27 cellular contexts compared by ENCODE assay signal in genomic region chr3:167318306-167318705, GRCh38.
"Had no signal": no experiment of that assay in that cellular context is flagged by ENCODE, and none has a peak within 500 bp of the region (broad histone marks: within the 10 kb centered on the region; RNA-seq: fewer than 3 reads in every experiment).

No MANE protein-coding gene starts in this region.

- H3K27me3 ChIP-seq: adrenal gland, ascending aorta, esophagus muscularis mucosa, gastroesophageal sphincter, neural progenitor cell, sigmoid colon, stomach, suprapubic skin, tibial nerve had no signal

- ATAC-seq: activated T-cell treated with anti-CD3 and anti-CD28 coated beads, Interleukin-2, amount 50 U/mL, for 4 hours; gastroesophageal sphincter; left ventricle myocardium superior; naive thymus-derived CD8-positive, alpha-beta T cell; stimulated activated memory B cell treated with anti-CD40 and anti-IgM and Interleukin-4, amounts not matched to agents 10 μg/mL and 1 μg/mL and 100 μg/mL, for 72 hours had no signal

- H3K36me3 ChIP-seq: adrenal gland, ascending aorta, esophagus muscularis mucosa, gastroesophageal sphincter, neural progenitor cell, sigmoid colon, stomach, suprapubic skin, tibial nerve had no signal

- H3K4me3 ChIP-seq: adrenal gland, ascending aorta, esophagus muscularis mucosa, gastroesophageal sphincter, neural progenitor cell, sigmoid colon, smooth muscle cell, stomach, suprapubic skin, tibial nerve had no signal

- DNase-seq: activated CD4-positive, alpha-beta T cell treated with anti-CD3 and anti-CD28 coated beads for 4 hours; activated CD4-positive, alpha-beta T cell treated with anti-CD3 and anti-CD28 coated beads, Interleukin-2, amount 50 U/mL, for 48 hours; activated CD4-positive, CD25-positive, alpha-beta regulatory T cell; activated CD8-positive, alpha-beta memory T cell treated with anti-CD3 and anti-CD28 coated beads, Interleukin-2, amount 50 U/mL, for 48 hours; activated naive CD4-positive, alpha-beta T cell; activated T-cell treated with anti-CD3 and anti-CD28 coated beads, Interleukin-2, amount 50 U/mL, for 4 hours; adrenal gland; central memory CD4-positive, alpha-beta T cell; dermis blood vessel endothelial cell; effector memory CD4-positive, alpha-beta T cell; head of caudate nucleus; hypothalamus; left ventricle myocardium superior; mammary epithelial cell; naive thymus-derived CD8-positive, alpha-beta T cell; retina; sigmoid colon; stimulated activated CD4-positive, alpha-beta T cell treated with anti-CD3 and anti-CD28 coated beads, Interleukin-15, amount 100 ng/mL, for 24 hours; stomach had no signal
